1 cellular context compared by ENCODE assay signal in the genomic region with DNA sequence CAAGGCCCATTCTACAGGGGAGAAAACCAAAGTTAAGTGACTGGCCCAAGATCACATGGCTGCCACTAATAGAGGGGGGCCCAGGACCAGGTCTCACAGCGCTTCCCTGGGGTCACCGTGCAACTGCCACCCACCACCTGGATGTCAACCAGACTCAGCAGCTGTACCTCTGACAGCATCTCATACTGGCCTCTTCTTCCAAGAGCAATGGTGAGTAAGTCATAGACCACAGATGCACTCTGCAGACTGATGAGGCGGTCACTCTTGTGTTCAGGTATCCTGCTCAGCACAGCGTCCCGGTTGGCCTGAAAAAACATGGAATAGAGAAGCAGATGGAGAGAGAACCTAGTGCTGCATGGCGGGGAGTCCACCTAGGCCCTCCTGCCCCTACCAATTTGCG.
TF ChIP-seq lines count a peak whose summit lies in the region.

No MANE protein-coding gene starts in this region.

TF ChIP-seq in IMR-90, 13 proteins besides CTCF, POLR2A, EP300 and RAD21 (continued from another document):
- TF ChIP-seq FOS (IDR thresholded peaks at IDR 0.05; ENCODE audit: low read depth, low read length): no peak
- no peak for TF ChIP-seq RCOR1 (IDR thresholded peaks at IDR 0.05; ENCODE audit: insufficient replicate concordance, low read length)
- TF ChIP-seq MXI1 (IDR thresholded peaks at IDR 0.05; ENCODE audit: borderline replicate concordance, low read depth, low read length): no peak
- TF ChIP-seq, protein P1, sequence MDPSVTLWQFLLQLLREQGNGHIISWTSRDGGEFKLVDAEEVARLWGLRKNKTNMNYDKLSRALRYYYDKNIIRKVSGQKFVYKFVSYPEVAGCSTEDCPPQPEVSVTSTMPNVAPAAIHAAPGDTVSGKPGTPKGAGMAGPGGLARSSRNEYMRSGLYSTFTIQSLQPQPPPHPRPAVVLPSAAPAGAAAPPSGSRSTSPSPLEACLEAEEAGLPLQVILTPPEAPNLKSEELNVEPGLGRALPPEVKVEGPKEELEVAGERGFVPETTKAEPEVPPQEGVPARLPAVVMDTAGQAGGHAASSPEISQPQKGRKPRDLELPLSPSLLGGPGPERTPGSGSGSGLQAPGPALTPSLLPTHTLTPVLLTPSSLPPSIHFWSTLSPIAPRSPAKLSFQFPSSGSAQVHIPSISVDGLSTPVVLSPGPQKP (IDR thresholded peaks at IDR 0.05; ENCODE audit: borderline replicate concordance, low read depth, low read length): no peak
